8 cellular contexts compared by ENCODE assay signal in the genomic region with DNA sequence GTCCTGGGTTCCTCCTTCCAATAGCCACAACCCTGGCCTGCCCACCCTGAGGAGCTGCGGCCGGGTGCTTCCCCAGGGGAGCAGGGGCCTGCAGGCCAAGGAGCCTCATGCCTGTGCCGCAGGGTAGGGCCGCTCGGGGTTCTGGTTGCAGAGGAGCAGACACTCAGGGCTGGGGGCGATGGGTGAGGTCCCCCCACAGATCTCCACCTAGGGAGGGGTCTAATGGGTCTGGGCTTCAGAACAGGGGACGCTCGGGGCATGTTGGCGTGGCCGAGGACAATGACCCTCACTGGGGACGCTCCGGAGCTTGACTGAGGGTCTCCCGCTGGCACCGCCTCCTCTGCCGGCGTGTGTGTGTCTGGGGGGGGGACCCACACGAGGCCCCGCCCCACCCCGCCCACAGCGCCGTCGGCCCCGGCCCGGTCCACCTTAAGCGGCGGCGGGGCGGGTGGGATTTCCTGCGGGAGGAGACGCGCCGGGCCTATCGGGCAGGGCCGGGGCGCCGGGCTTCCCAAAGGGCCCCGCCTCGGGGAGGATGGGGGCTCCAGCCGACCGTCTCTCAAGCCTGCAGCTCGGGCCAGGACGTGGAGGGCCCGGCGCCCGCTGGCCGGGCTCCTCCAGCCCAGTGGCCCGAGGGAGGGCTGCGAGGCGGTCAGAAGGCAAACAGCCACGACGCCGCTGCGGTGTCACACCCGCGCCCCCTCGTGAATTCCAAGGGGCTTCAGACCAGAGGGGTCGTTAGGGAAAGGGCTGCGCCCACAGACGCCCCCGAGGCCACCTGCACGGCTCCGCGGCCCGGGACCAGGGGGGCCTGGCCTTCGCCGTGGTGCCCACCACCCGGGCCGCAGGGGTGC. TPM values are rescaled to one million over a fixed set of nuclear protein-coding genes. Genes with fewer than 3 reads are reported as not detected.
DNase-seq lines count a peak whose midpoint lies in the region; ATAC-seq, FAIRE-seq and TF ChIP-seq lines count a peak whose summit lies in the region.

No MANE protein-coding gene starts in this region.

- no peak for TF ChIP-seq EP300 in upper lobe of left lung (IDR thresholded peaks at IDR 0.05)

- FAIRE-seq in GM18507 (lab: Jason Lieb, UNC), result no peak

- ATAC-seq in HG03521 (IDR thresholded peaks at IDR 0.05; ENCODE audit: unreplicated experiment) (peak; percentile 39), upper lobe of left lung (ENCODE audit: low FRiP score in 2 of 2) (peak; percentile 83 to 94)

- DNase-seq in 8988T (peak; percentile 74), GM18507 (ENCODE audit: extremely low spot score, insufficient read length, low read depth) (peak; percentile 71), T-helper 1 cell (peak; percentile 62 to 78 (median 71)), amygdala (lab: John Stamatoyannopoulos, UW) (peak in 54 of 56 donors; percentile 22 to 93 (median 73)), right atrium auricular region (ENCODE audit: low spot score) (peak; percentile 86), prostate gland (ENCODE audit: low spot score) (peak; percentile 78), upper lobe of left lung (peak; percentile 90 to 95)

- 3% methylated on average over 59 of the region's 68 CpGs for WGBS in prostate gland
- WGBS in upper lobe of left lung, 2 donors, result 10% methylated on average over 13 of the region's 68 CpGs; no CpG with 5 or more reads in 1 of the 2 donors

- intact Hi-C loops in prostate gland (cut with DNase I), result loop anchor here (5.0 kb wide), 1 partner anchor 49 kb away; a partner anchor contains a TSS

- H3K27me3 ChIP-seq in right atrium auricular region (no peaks in the 10 kb centered on the region), prostate gland (replicated peaks; ENCODE audit: insufficient read depth) (no peaks in the 10 kb centered on the region), upper lobe of left lung (no peaks in the 10 kb centered on the region)

- TF ChIP-seq CTCF in right atrium auricular region (IDR thresholded peaks at IDR 0.05), result no peak
- TF ChIP-seq CTCF in prostate gland (IDR thresholded peaks at IDR 0.05), result no peak
- no peak for TF ChIP-seq CTCF in upper lobe of left lung (IDR thresholded peaks at IDR 0.05)

- TF ChIP-seq POLR2A in prostate gland (IDR thresholded peaks at IDR 0.05) (peak; percentile 14), upper lobe of left lung (IDR thresholded peaks at IDR 0.05) (peak in 3 of 4 donors; percentile 26 to 40 (median 31))

- H3K36me3 ChIP-seq in right atrium auricular region, result peaks cover 11% of the 10 kb centered on the region
- no peaks in the 10 kb centered on the region for H3K36me3 ChIP-seq in prostate gland
- peaks cover 0 to 18% (median 15%) of the 10 kb centered on the region in 4 donors for H3K36me3 ChIP-seq in upper lobe of left lung

- peaks cover 0 to 46% of the 10 kb centered on the region in 2 donors for H3K4me1 ChIP-seq in right atrium auricular region
- H3K4me1 ChIP-seq in prostate gland (replicated peaks), result peaks cover 9% of the 10 kb centered on the region
- H3K4me1 ChIP-seq in upper lobe of left lung, result peaks cover 30 to 51% (median 34%) of the 10 kb centered on the region in 4 donors

- H3K4me3 ChIP-seq in right atrium auricular region (peak overlapping the region; percentile 82 to 83), prostate gland (peak overlapping the region; percentile 82 to 99), upper lobe of left lung (peak overlapping the region; percentile 80 to 99 (median 97))

- no peaks in the 10 kb centered on the region for H3K9me3 ChIP-seq in right atrium auricular region
- no peaks in the 10 kb centered on the region for H3K9me3 ChIP-seq in prostate gland
- H3K9me3 ChIP-seq in upper lobe of left lung, result no peaks in the 10 kb centered on the region

- peak overlapping the region; percentile 88 to 98 for H3K27ac ChIP-seq in right atrium auricular region
- peak overlapping the region; percentile 79 to 90 for H3K27ac ChIP-seq in prostate gland
- peak overlapping the region; percentile 81 to 94 (median 92) for H3K27ac ChIP-seq in upper lobe of left lung

RNA-seq across cellular contexts. Expression of a gene that starts 0.6 kb away (rescaled TPM):
- total RNA-seq in right atrium auricular region, result 10 to 100 TPM; 13.5 to 16.6 TPM
- total RNA-seq in prostate gland, result 10 to 100 TPM; 14.1 to 36.6 TPM
- 10 to 100 TPM; 19.5 to 87.1 (median 63.9) TPM for total RNA-seq in upper lobe of left lung

RNA-seq across cellular contexts. Expression of a gene that starts 13.9 kb away (rescaled TPM):
- total RNA-seq in right atrium auricular region (10 to 100 TPM; 16.0 to 17.6 TPM), prostate gland (100 to 1,000 TPM in 1 of 2 donors, 10 to 100 TPM in 1; 65.8 to 123 TPM), upper lobe of left lung (100 to 1,000 TPM in 1 of 6 donors, 10 to 100 TPM in 5; 30.3 to 146 (median 61.9) TPM)

RNA-seq across cellular contexts. Expression of a gene that starts 15.1 kb away (rescaled TPM):
- total RNA-seq in right atrium auricular region (10 to 100 TPM; 63.6 to 96.5 TPM), prostate gland (100 to 1,000 TPM; 108 to 204 TPM), upper lobe of left lung (100 to 1,000 TPM in 2 of 6 donors, 10 to 100 TPM in 4; 55.3 to 154 (median 87.8) TPM)

RNA-seq across cellular contexts. Expression of a gene that starts 19.9 kb away (rescaled TPM):
- under 1 TPM in 1 of 2 donors, not detected in 1; 0.43 TPM for total RNA-seq in right atrium auricular region
- 1 to 10 TPM in 1 of 2 donors, not detected in 1; 1.2 TPM for total RNA-seq in prostate gland
- total RNA-seq in upper lobe of left lung, result 1 to 10 TPM in 3 of 6 donors, under 1 TPM in 3; 0.46 to 2.1 (median 1.2) TPM

RNA-seq across cellular contexts. Expression of a gene that starts 50.9 kb away (rescaled TPM):
- total RNA-seq in right atrium auricular region, result 10 to 100 TPM in 1 of 2 donors, 1 to 10 TPM in 1; 8.3 to 12.1 TPM
- total RNA-seq in prostate gland, result 10 to 100 TPM; 20.9 to 47.6 TPM
- total RNA-seq in upper lobe of left lung, result 10 to 100 TPM; 27.7 to 95.3 (median 33.1) TPM

Comparison
In these comparisons a context has a peak if more than half of its experiments do, and no peak if none do; other contexts are left out.
1. Peak in every context shown above with its lines: DNase-seq, ATAC-seq, H3K4me3 ChIP-seq and H3K27ac ChIP-seq.